ENCODE assay signal across 11 cellular contexts in genomic region chr14:77738559-77739250, GRCh38. TPM values are rescaled to one million over a fixed set of nuclear protein-coding genes. Genes with fewer than 3 reads are reported as not detected.
DNase-seq lines count a peak whose midpoint lies in the region; ATAC-seq lines count a peak whose summit lies in the region.
"Had no signal": no experiment of that assay in that cellular context is flagged by ENCODE, and none has a peak within 500 bp of the region (broad histone marks: within the 10 kb centered on the region; RNA-seq: fewer than 3 reads in every experiment).

No MANE protein-coding gene starts in this region.

- DNase-seq in activated naive CD4-positive, alpha-beta T cell treated with Interleukin-2 at 50 U/mL for 16 hours: peak; percentile 48
- no peak for DNase-seq in activated naive CD4-positive, alpha-beta T cell (lab: John Stamatoyannopoulos, UW)
- DNase-seq in HPDE6-E6E7 (ENCODE audit: extremely low spot score) (peak; percentile 11), NCI-H1694 (lab: John Stamatoyannopoulos, UW) (no peak)
- DNase-seq in effector memory CD4-positive, alpha-beta T cell: no peak
- DNase-seq: kidney glomerular epithelial cell had no signal

- H3K27me3 ChIP-seq in effector memory CD4-positive, alpha-beta T cell (replicated peaks; ENCODE audit: control insufficient read depth, insufficient read depth, low read length, poor library complexity, severe bottlenecking): no peaks in the 10 kb centered on the region
- H3K27me3 ChIP-seq in skeletal muscle tissue (ENCODE audit: control insufficient read depth in 3 of 3, insufficient read depth in 3 of 3, low read length in 3 of 3): no peaks in the 10 kb centered on the region

- peak overlapping the region in 2 of 3 donors; percentile 2 to 10 for H3K9ac ChIP-seq in skeletal muscle tissue (ENCODE audit: low read depth in 1 of 3, low read length in 3 of 3)
- H3K9ac ChIP-seq: KMS-11 had no signal

- peak overlapping the region; percentile 5 for H3K27ac ChIP-seq in effector memory CD4-positive, alpha-beta T cell (ENCODE audit: insufficient read depth, low read length, poor library complexity, severe bottlenecking)
- H3K27ac ChIP-seq in skeletal muscle tissue (ENCODE audit: low read depth, low read length): peak overlapping the region; percentile 31
- H3K27ac ChIP-seq: KMS-11 had no signal

- H3K9me3 ChIP-seq in effector memory CD4-positive, alpha-beta T cell (ENCODE audit: control insufficient read depth, low read length): no peaks in the 10 kb centered on the region
- no peaks in the 10 kb centered on the region for H3K9me3 ChIP-seq in skeletal muscle tissue (ENCODE audit: control insufficient read depth in 3 of 3, low read length in 3 of 3)

- H3K36me3 ChIP-seq in effector memory CD4-positive, alpha-beta T cell (ENCODE audit: control insufficient read depth, insufficient read depth, low read length): peaks cover 55% of the 10 kb centered on the region
- peaks cover 16 to 38% (median 33%) of the 10 kb centered on the region in 3 donors for H3K36me3 ChIP-seq in skeletal muscle tissue (ENCODE audit: control insufficient read depth in 3 of 3, insufficient read depth in 3 of 3, low read length in 3 of 3)

- ATAC-seq in HG03097 (IDR thresholded peaks at IDR 0.05; ENCODE audit: low FRiP score, unreplicated experiment) (no peak), HG03354 (IDR thresholded peaks at IDR 0.05; ENCODE audit: poor library complexity, severe bottlenecking, unreplicated experiment) (no peak)

- H3K4me1 ChIP-seq in effector memory CD4-positive, alpha-beta T cell (ENCODE audit: control insufficient read depth, insufficient read depth, low read length, poor library complexity, severe bottlenecking): no peaks in the 10 kb centered on the region
- H3K4me1 ChIP-seq in skeletal muscle tissue (ENCODE audit: control insufficient read depth in 3 of 3, insufficient read depth in 3 of 3, low read length in 3 of 3): peaks cover 4 to 8% (median 5%) of the 10 kb centered on the region in 3 donors

- H3K4me3 ChIP-seq in effector memory CD4-positive, alpha-beta T cell (ENCODE audit: insufficient read depth, low read depth, low read length, poor library complexity, severe bottlenecking): no peak overlapping the region
- no peak overlapping the region for H3K4me3 ChIP-seq in skeletal muscle tissue (ENCODE audit: low read length in 3 of 3)
- H3K4me3 ChIP-seq: skin epidermis had no signal

RNA-seq across cellular contexts. Expression of gene SNW1, which starts 22.3 kb away (rescaled TPM):
- total RNA-seq in skeletal muscle tissue: 40.7 TPM

RNA-seq across cellular contexts. Expression of gene SLIRP, which starts 30.8 kb away (rescaled TPM):
- 102 TPM for total RNA-seq in skeletal muscle tissue

RNA-seq across cellular contexts. Expression of gene ALKBH1, which starts 30.9 kb away (rescaled TPM):
- total RNA-seq in skeletal muscle tissue: 7.8 TPM

Comparison
In these comparisons a context has a peak if more than half of its experiments do, and no peak if none do; other contexts are left out.
1. DNase-seq: peak in activated naive CD4-positive, alpha-beta T cell treated with Interleukin-2 at 50 U/mL for 16 hours (single experiment) and HPDE6-E6E7 (single experiment); none in activated naive CD4-positive, alpha-beta T cell (0 of 4), effector memory CD4-positive, alpha-beta T cell (0 of 3) and NCI-H1694 (single experiment).